In the genomic region with DNA sequence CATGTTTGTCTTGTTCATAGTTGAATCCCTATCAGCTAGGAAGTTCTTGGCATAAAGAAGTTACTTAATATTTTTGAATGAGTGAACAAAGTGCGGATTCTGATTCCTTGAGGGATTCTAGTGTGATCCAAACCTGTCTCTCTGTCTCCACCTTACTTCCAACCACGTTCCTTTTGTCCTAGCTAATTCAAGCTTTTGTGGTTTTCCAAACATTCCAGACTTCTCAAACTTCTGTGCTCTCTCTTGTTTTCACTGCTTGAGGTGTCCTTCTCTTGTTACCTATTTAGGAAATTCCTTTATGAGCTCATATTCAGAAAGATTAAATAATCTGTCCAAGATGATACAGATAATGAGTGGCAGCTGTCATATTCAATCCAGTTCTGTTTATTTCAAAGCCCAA, we compare ENCODE assay signal across 21 cellular contexts.
"Had no signal": no experiment of that assay in that cellular context is flagged by ENCODE, and none has a peak within 500 bp of the region (broad histone marks: within the 10 kb centered on the region; RNA-seq: fewer than 3 reads in every experiment).

No MANE protein-coding gene starts in this region.

- H3K9me3 Mint-ChIP-seq: natural killer cell treated with Interleukin-12 subunit alpha and Interleukin-12 subunit beta and Interleukin-15 and Interleukin-18, amount 100 ng/mL, for 72 hours; neural crest cell; stimulated activated naive B cell treated with anti-CD40 and anti-IgM and Interleukin-4, amounts not matched to agents 10 μg/mL and 1 μg/mL and 100 μg/mL, for 72 hours; stimulated activated naive CD8-positive, alpha-beta T cell treated with anti-CD3 and anti-CD28 coated beads, Interleukin-15, Interleukin-2, amounts not matched to agents 100 ng/mL and 50 ng/mL, for 24 hours had no signal

- H3K27me3 Mint-ChIP-seq: natural killer cell treated with Interleukin-12 subunit alpha and Interleukin-12 subunit beta and Interleukin-15 and Interleukin-18, amount 100 ng/mL, for 72 hours; stimulated activated naive B cell treated with anti-CD40 and anti-IgM and Interleukin-4, amounts not matched to agents 10 μg/mL and 1 μg/mL and 100 μg/mL, for 72 hours; stimulated activated naive CD8-positive, alpha-beta T cell treated with anti-CD3 and anti-CD28 coated beads, Interleukin-15, Interleukin-2, amounts not matched to agents 100 ng/mL and 50 ng/mL, for 24 hours had no signal

- H3K27me3 ChIP-seq: dorsolateral prefrontal cortex, esophagus muscularis mucosa, left lung, neutrophil, pancreas, right lobe of liver, tibial nerve, upper lobe of right lung had no signal

- DNase-seq: dorsolateral prefrontal cortex; effector CD4-positive, alpha-beta T cell; endodermal cell; head of caudate nucleus; kidney; left cardiac atrium; left lung; pancreas; right lobe of liver; small intestine; stimulated activated CD4-positive, alpha-beta T cell treated with anti-CD3 and anti-CD28 coated beads, Interleukin-15, amount 100 ng/mL, for 24 hours; stimulated activated CD4-positive, alpha-beta T cell treated with anti-CD3 and anti-CD28 coated beads, Interleukin-2, amount 100 ng/mL, for 48 hours; stimulated activated naive B cell treated with anti-CD40 and anti-IgM and Interleukin-4, amounts not matched to agents 10 μg/mL and 1 μg/mL and 100 μg/mL, for 72 hours; upper lobe of right lung had no signal

- H3K27ac ChIP-seq: dorsolateral prefrontal cortex, esophagus muscularis mucosa, left lung, neutrophil, pancreas, right lobe of liver, thoracic aorta, tibial nerve, upper lobe of right lung had no signal

- H3K4me1 Mint-ChIP-seq: neural crest cell; stimulated activated naive B cell treated with anti-CD40 and anti-IgM and Interleukin-4, amounts not matched to agents 10 μg/mL and 1 μg/mL and 100 μg/mL, for 72 hours had no signal

- H3K27ac Mint-ChIP-seq: endodermal cell; natural killer cell treated with Interleukin-12 subunit alpha and Interleukin-12 subunit beta and Interleukin-15 and Interleukin-18, amount 100 ng/mL, for 72 hours; stimulated activated naive B cell treated with anti-CD40 and anti-IgM and Interleukin-4, amounts not matched to agents 10 μg/mL and 1 μg/mL and 100 μg/mL, for 72 hours; stimulated activated naive CD8-positive, alpha-beta T cell treated with anti-CD3 and anti-CD28 coated beads, Interleukin-15, Interleukin-2, amounts not matched to agents 100 ng/mL and 50 ng/mL, for 24 hours had no signal

- H3K36me3 ChIP-seq: pancreas, right lobe of liver, thoracic aorta, upper lobe of right lung had no signal

- H3K36me3 Mint-ChIP-seq: natural killer cell treated with Interleukin-12 subunit alpha and Interleukin-12 subunit beta and Interleukin-15 and Interleukin-18, amount 100 ng/mL, for 72 hours had no signal

- ATAC-seq: left cardiac atrium; left lung; natural killer cell treated with Interleukin-12 subunit alpha and Interleukin-12 subunit beta and Interleukin-15 and Interleukin-18, amount 100 ng/mL, for 72 hours; pancreas; right lobe of liver; stimulated activated naive B cell treated with anti-CD40 and anti-IgM and Interleukin-4, amounts not matched to agents 10 μg/mL and 1 μg/mL and 100 μg/mL, for 72 hours; upper lobe of right lung had no signal

- H3K4me1 ChIP-seq: esophagus muscularis mucosa, left lung, pancreas, right lobe of liver, tibial nerve, upper lobe of right lung had no signal

- H3K4me3 Mint-ChIP-seq: endodermal cell; natural killer cell treated with Interleukin-12 subunit alpha and Interleukin-12 subunit beta and Interleukin-15 and Interleukin-18, amount 100 ng/mL, for 72 hours; neural crest cell; stimulated activated naive B cell treated with anti-CD40 and anti-IgM and Interleukin-4, amounts not matched to agents 10 μg/mL and 1 μg/mL and 100 μg/mL, for 72 hours; stimulated activated naive CD8-positive, alpha-beta T cell treated with anti-CD3 and anti-CD28 coated beads, Interleukin-15, Interleukin-2, amounts not matched to agents 100 ng/mL and 50 ng/mL, for 24 hours had no signal

- H3K4me3 ChIP-seq: dorsolateral prefrontal cortex, esophagus muscularis mucosa, left lung, pancreas, right lobe of liver, thoracic aorta, tibial nerve, upper lobe of right lung had no signal
